In genomic region chr5:134100283-134101011, GRCh38 we compare ENCODE assay signal across 8 cellular contexts. TPM values are rescaled to one million over a fixed set of nuclear protein-coding genes. Genes with fewer than 3 reads are reported as not detected.
DNase-seq lines count a peak whose midpoint lies in the region; ATAC-seq and TF ChIP-seq lines count a peak whose summit lies in the region.

No MANE protein-coding gene starts in this region.

- in situ Hi-C loops in ACHN (cut with HindIII; ENCODE audit: low pct_ligation_motif_present, low pct_unique_long_range_greater_than_20kb, low sequenced_read_pairs), result no loop called here

- peak; percentile 44 for DNase-seq in ACHN
- peak; percentile 58 to 70 for DNase-seq in activated CD8-positive, alpha-beta memory T cell treated with anti-CD3 and anti-CD28 coated beads for 1 hour (ENCODE audit: extremely low read depth in 1 of 2, low read depth in 1 of 2)
- peak; percentile 51 for DNase-seq in fibroblast of mammary gland (ENCODE audit: low read depth)
- DNase-seq in stimulated activated CD4-positive, alpha-beta T cell treated with anti-CD3 and anti-CD28 coated beads, TNF-alpha, amount 100 ng/mL, for 1 hour (ENCODE audit: low read depth in 3 of 3, low spot score in 1 of 3), result peak; percentile 60 to 76 (median 74)
- no peak for DNase-seq in mucosa of gallbladder (ENCODE audit: low spot score)
- no peak for DNase-seq in NCI-H187 treated with DMSO at 0.1 percent for 48 hours (lab: John Stamatoyannopoulos, UW)

- peak; percentile 75 for ATAC-seq in GM19463 (IDR thresholded peaks at IDR 0.05; ENCODE audit: unreplicated experiment)
- ATAC-seq in HG03558 (IDR thresholded peaks at IDR 0.05; ENCODE audit: extremely low read depth, unreplicated experiment), result peak; percentile 71

- no peak for TF ChIP-seq CTCF in fibroblast of mammary gland (conservative IDR thresholded peaks at IDR 0.05; ENCODE audit: control insufficient read depth, insufficient read depth, low read depth, low read length)

- H3K4me3 ChIP-seq in fibroblast of mammary gland (ENCODE audit: control insufficient read depth, low read depth, low read length), result no peak overlapping the region

RNA-seq across cellular contexts. Expression of gene TCF7, which starts 14.0 kb away (rescaled TPM):
- total RNA-seq in mucosa of gallbladder, result 7.4 TPM

Comparison
In these comparisons a context has a peak if more than half of its experiments do, and no peak if none do; other contexts are left out.
1. DNase-seq: peak in ACHN (single experiment), activated CD8-positive, alpha-beta memory T cell treated with anti-CD3 and anti-CD28 coated beads for 1 hour (2 of 2), fibroblast of mammary gland (single experiment) and stimulated activated CD4-positive, alpha-beta T cell treated with anti-CD3 and anti-CD28 coated beads, TNF-alpha, amount 100 ng/mL, for 1 hour (3 of 3); none in mucosa of gallbladder (single experiment) and NCI-H187 treated with DMSO at 0.1 percent for 48 hours (single experiment).